In genomic region chrX:153319295-153319694, GRCh38 we compare ENCODE assay signal across 21 cellular contexts. TPM values are rescaled to one million over a fixed set of nuclear protein-coding genes. Genes with fewer than 3 reads are reported as not detected.
DNase-seq lines count a peak whose midpoint lies in the region; ATAC-seq and TF ChIP-seq lines count a peak whose summit lies in the region.
"Had no signal": no experiment of that assay in that cellular context is flagged by ENCODE, and none has a peak within 500 bp of the region (broad histone marks: within the 10 kb centered on the region; RNA-seq: fewer than 3 reads in every experiment).

No MANE protein-coding gene starts in this region.

- peak; percentile 26; the same call in 2 of the 3 replicates for ATAC-seq in GM23338
- ATAC-seq: A549; CD8-positive, alpha-beta T cell had no signal

- DNase-seq in NCI-H2029 (lab: John Stamatoyannopoulos, UW) (peak; percentile 62), NCI-H2029 treated with DMSO at 0.1 percent for 48 hours (lab: John Stamatoyannopoulos, UW) (no peak), GM23338 (ENCODE audit: low spot score) (no peak), OCI-LY7 (ENCODE audit: low spot score) (peak; percentile 46), NCI-H2171 treated with DMSO at 0.1 percent for 48 hours (lab: John Stamatoyannopoulos, UW) (no peak), LoVo (ENCODE audit: low spot score) (no peak), posterior vena cava (ENCODE audit: low spot score) (no peak)
- DNase-seq: DND-41, HCEC 1CT, NCI-H1048, NCI-H2081 had no signal

- no peak overlapping the region for H3K27ac ChIP-seq in BLaER1 treated with 17β-estradiol and CSF1 and Interleukin-3, amounts not matched to agents 10 nM and 100 nM
- H3K27ac ChIP-seq in GM23338 (ENCODE audit: low read depth): no peak overlapping the region
- H3K27ac ChIP-seq in OCI-LY7 (ENCODE audit: low read depth, low read length, poor library complexity, severe bottlenecking): no peak overlapping the region
- H3K27ac ChIP-seq: A549, HL-60, SJSA1 had no signal

- intact Hi-C loops in OCI-LY7 (cut with micrococcal nuclease; ENCODE audit: unreplicated experiment) (no loop called here), posterior vena cava (cut with DNase I) (no loop called here)

- H3K4me1 ChIP-seq in BLaER1 treated with 17β-estradiol and CSF1 and Interleukin-3, amounts not matched to agents 10 nM and 100 nM: peaks cover 0 to 24% (median 3%) of the 10 kb centered on the region in 10 experiments; a peak in 11 of 20 replicates
- no peaks in the 10 kb centered on the region for H3K4me1 ChIP-seq in GM23338 (ENCODE audit: insufficient read depth)
- H3K4me1 ChIP-seq in OCI-LY7 (ENCODE audit: insufficient read depth, low read length, poor library complexity, severe bottlenecking): no peaks in the 10 kb centered on the region
- H3K4me1 ChIP-seq: A549, SJSA1 had no signal

- H3K4me3 Mint-ChIP-seq in GM23338: no peak overlapping the region
- H3K4me3 Mint-ChIP-seq: CD8-positive, alpha-beta T cell; T-helper 1 cell treated with Interleukin-12 subunit alpha and Interleukin-12 subunit beta and Interleukin-4 antibody, amounts not matched to agents 30 μg/mL and 1 μg/mL, for 36 hours had no signal

- peaks cover 7% of the 10 kb centered on the region; the same call in 2 of the 3 replicates for H3K4me1 Mint-ChIP-seq in GM23338

- no peak overlapping the region for H3K27ac Mint-ChIP-seq in GM23338
- H3K27ac Mint-ChIP-seq: CD8-positive, alpha-beta T cell; T-helper 1 cell treated with Interleukin-12 subunit alpha and Interleukin-12 subunit beta and Interleukin-4 antibody, amounts not matched to agents 30 μg/mL and 1 μg/mL, for 36 hours had no signal

- CTCF ChIA-PET in OCI-LY7 (lab: Charles Lee; ENCODE audit: unreplicated experiment): no interaction called here

- TF ChIP-seq CTCF in GM23338 (conservative IDR thresholded peaks at IDR 0.05; ENCODE audit: low read depth in 2 of 2) (no peak), OCI-LY7 (conservative IDR thresholded peaks at IDR 0.05; ENCODE audit: low read length) (no peak)

- H3K9me2 ChIP-seq in GM23338 (ENCODE audit: insufficient read depth) (no peaks in the 10 kb centered on the region), OCI-LY7 (ENCODE audit: insufficient read depth, low read length) (no peaks in the 10 kb centered on the region)

- H3K9ac ChIP-seq in BLaER1 treated with 17β-estradiol and CSF1 and Interleukin-3, amounts not matched to agents 10 nM and 100 nM: no peak overlapping the region

- H3K79me2 ChIP-seq in GM23338 (replicated peaks; ENCODE audit: insufficient read depth) (no peaks in the 10 kb centered on the region), OCI-LY7 (ENCODE audit: insufficient read depth, low read depth, low read length) (no peaks in the 10 kb centered on the region)

- H3K9me3 Mint-ChIP-seq in GM23338: no peaks in the 10 kb centered on the region
- H3K9me3 Mint-ChIP-seq: CD8-positive, alpha-beta T cell; T-helper 1 cell treated with Interleukin-12 subunit alpha and Interleukin-12 subunit beta and Interleukin-4 antibody, amounts not matched to agents 30 μg/mL and 1 μg/mL, for 36 hours had no signal

- no peaks in the 10 kb centered on the region for H3K36me3 Mint-ChIP-seq in GM23338 (ENCODE audit: low read depth)
- H3K36me3 Mint-ChIP-seq: CD8-positive, alpha-beta T cell had no signal

- H3K4me3 ChIP-seq in BLaER1 treated with 17β-estradiol and CSF1 and Interleukin-3, amounts not matched to agents 10 nM and 100 nM: no peak overlapping the region
- H3K4me3 ChIP-seq in GM23338: no peak overlapping the region
- H3K4me3 ChIP-seq in OCI-LY7 (ENCODE audit: low read depth, low read length, poor library complexity, severe bottlenecking): no peak overlapping the region
- H3K4me3 ChIP-seq: A549, SJSA1 had no signal

- H4K20me1 ChIP-seq in BLaER1 treated with 17β-estradiol and CSF1 and Interleukin-3, amounts not matched to agents 10 nM and 100 nM: peaks cover 0 to 11% (median 0%) of the 10 kb centered on the region in 11 experiments; a peak in 5 of 22 replicates
- H4K20me1 ChIP-seq in GM23338 (replicated peaks; ENCODE audit: insufficient read depth) (no peaks in the 10 kb centered on the region), OCI-LY7 (ENCODE audit: insufficient read depth, low read length) (no peaks in the 10 kb centered on the region)

- POLR2A ChIA-PET in OCI-LY7 (lab: Charles Lee): no interaction called here

- H3K36me3 ChIP-seq in BLaER1 treated with 17β-estradiol and CSF1 and Interleukin-3, amounts not matched to agents 10 nM and 100 nM: no peaks in the 10 kb centered on the region
- H3K36me3 ChIP-seq in GM23338 (ENCODE audit: insufficient read depth): no peaks in the 10 kb centered on the region
- H3K36me3 ChIP-seq in OCI-LY7 (ENCODE audit: insufficient read depth, low read length): no peaks in the 10 kb centered on the region
- H3K36me3 ChIP-seq: SJSA1 had no signal

- peaks cover 0 to 11% (median 5%) of the 10 kb centered on the region in 11 experiments; a peak in 8 of 22 replicates for H3K9me3 ChIP-seq in BLaER1 treated with 17β-estradiol and CSF1 and Interleukin-3, amounts not matched to agents 10 nM and 100 nM (replicated peaks in 1 of 11)
- H3K9me3 ChIP-seq in OCI-LY7 (ENCODE audit: low read length): no peaks in the 10 kb centered on the region
- H3K9me3 ChIP-seq: A549, SJSA1 had no signal

- no peaks in the 10 kb centered on the region for H3F3A ChIP-seq in GM23338 (replicated peaks; ENCODE audit: low read depth)

- BruUV-seq in OCI-LY7 (replicated peaks; lab: Mats Ljungman, UMichigan): no TSS peak

- peak overlapping the region in 6 of 11 experiments; percentile 8 to 45 (median 30); a peak in 12 of 22 replicates for H3K4me2 ChIP-seq in BLaER1 treated with 17β-estradiol and CSF1 and Interleukin-3, amounts not matched to agents 10 nM and 100 nM
- H3K4me2 ChIP-seq in GM23338 (no peak overlapping the region), OCI-LY7 (ENCODE audit: low read length) (no peak overlapping the region)
- H3K4me2 ChIP-seq: A549 had no signal

- H3K27me3 Mint-ChIP-seq in GM23338 (ENCODE audit: insufficient read depth, low read depth, poor library complexity): peaks cover 11% of the 10 kb centered on the region

- no peak overlapping the region for H2AFZ ChIP-seq in GM23338
- no peak overlapping the region for H2AFZ ChIP-seq in OCI-LY7 (ENCODE audit: low read length)

- H3K27me3 ChIP-seq in BLaER1 treated with 17β-estradiol and CSF1 and Interleukin-3, amounts not matched to agents 10 nM and 100 nM: peaks cover 5 to 38% (median 21%) of the 10 kb centered on the region in 11 experiments; a peak in 20 of 22 replicates
- peaks cover 18% of the 10 kb centered on the region for H3K27me3 ChIP-seq in GM23338 (ENCODE audit: insufficient read depth)
- H3K27me3 ChIP-seq: SJSA1 had no signal

TF ChIP-seq in GM23338, 12 proteins besides CTCF, POLR2A, EP300 and RAD21 (continues in another document):
- TF ChIP-seq EZH2phosphoT487 (IDR thresholded peaks at IDR 0.05; ENCODE audit: unreplicated experiment) (no peak), ETS1 (IDR thresholded peaks at IDR 0.05) (no peak), CREB1 (CRISPR knock-in tag; IDR thresholded peaks at IDR 0.05; ENCODE audit: low read depth) (no peak), ZNF114 (CRISPR knock-in tag; IDR thresholded peaks at IDR 0.05) (no peak), EZH2 (IDR thresholded peaks at IDR 0.05; ENCODE audit: low read depth, unreplicated experiment) (no peak), NANOG (IDR thresholded peaks at IDR 0.05; ENCODE audit: borderline replicate concordance) (no peak), STAT1 (IDR thresholded peaks at IDR 0.05; ENCODE audit: unreplicated experiment) (no peak), REST (IDR thresholded peaks at IDR 0.05; ENCODE audit: unreplicated experiment) (no peak), POLR2AphosphoS5 (IDR thresholded peaks at IDR 0.05; ENCODE audit: low read depth) (no peak)

RNA-seq across cellular contexts. Expression of gene PNMA6F, which starts 2.3 kb away (rescaled TPM):
- total RNA-seq in GM23338 (2014; rRNA removed; shearing (Covaris generic)): 0.78 and 0.83 TPM in 2 replicates
- polyA plus RNA-seq in GM23338 (2016; fragmentation: Nextera tagmentation; extraction: Ambion mirVana): 0.06 and 0.09 TPM in 2 replicates
- not detected in 2 replicates for total RNA-seq in OCI-LY7 (2014; rRNA removed; shearing (Covaris generic))
- total RNA-seq in OCI-LY7 (2022) (not detected in 2 replicates), posterior vena cava (not detected)
- total RNA-seq: CD8-positive, alpha-beta T cell; HT1080; MCF 10A; NCI-H460; SJSA1 had no signal
- polyA plus RNA-seq: A549, BJ had no signal

RNA-seq across cellular contexts. Expression of gene ZNF275, which starts 14.7 kb away (rescaled TPM):
- total RNA-seq in GM23338 (2014; rRNA removed; shearing (Covaris generic)): 12.3 and 13.0 TPM in 2 replicates
- polyA plus RNA-seq in GM23338 (2016; fragmentation: Nextera tagmentation; extraction: Ambion mirVana): 3.2 TPM in 2 replicates
- total RNA-seq in OCI-LY7 (2014; rRNA removed; shearing (Covaris generic)): 17.9 and 19.6 TPM in 2 replicates
- total RNA-seq in OCI-LY7 (2022) (20.2 and 34.6 TPM in 2 replicates), posterior vena cava (10 to 100 TPM in 1 of 2 donors, 1 to 10 TPM in 1; 9.9 to 10.8 TPM)

Comparison
In these comparisons a context has a peak if more than half of its experiments do, and no peak if none do; other contexts are left out.
1. DNase-seq: peak in NCI-H2029 (single experiment) and OCI-LY7 (single experiment); none in NCI-H2029 treated with DMSO at 0.1 percent for 48 hours (single experiment), GM23338 (single experiment), NCI-H2171 treated with DMSO at 0.1 percent for 48 hours (single experiment), LoVo (single experiment) and posterior vena cava (single experiment).
2. H3K4me2 ChIP-seq: peak in BLaER1 treated with 17β-estradiol and CSF1 and Interleukin-3, amounts not matched to agents 10 nM and 100 nM (6 of 11); none in GM23338 (single experiment) and OCI-LY7 (single experiment).